ENCODE assay signal across 14 cellular contexts in genomic region chrY:22975483-22975882, GRCh38. TPM values are rescaled to one million over a fixed set of nuclear protein-coding genes. Genes with fewer than 3 reads are reported as not detected.
"Had no signal": no experiment of that assay in that cellular context is flagged by ENCODE, and none has a peak within 500 bp of the region (broad histone marks: within the 10 kb centered on the region; RNA-seq: fewer than 3 reads in every experiment).

No MANE protein-coding gene starts in this region.

RNA-seq across cellular contexts. Expression of gene BPY2, which starts 8.6 kb away (rescaled TPM):
- total RNA-seq: stomach, subcutaneous adipose tissue, temporal lobe, thoracic aorta, thyroid gland, tibial nerve, transverse colon, upper lobe of left lung, upper lobe of right lung, ureter, urinary bladder, uterus, vagina had no signal
- polyA plus RNA-seq: stomach, thymus, urinary bladder had no signal
